Comparison of ENCODE assay signal across 28 cellular contexts in genomic region chr1:38697387-38697786, GRCh38.
"Had no signal": no experiment of that assay in that cellular context is flagged by ENCODE, and none has a peak within 500 bp of the region (broad histone marks: within the 10 kb centered on the region; RNA-seq: fewer than 3 reads in every experiment).

No MANE protein-coding gene starts in this region.

- H3K4me3 ChIP-seq: colonic mucosa, coronary artery, dorsolateral prefrontal cortex, esophagus squamous epithelium, gastrocnemius medialis, gastroesophageal sphincter, heart left ventricle, heart right ventricle had no signal

- H3K4me1 Mint-ChIP-seq: endodermal cell had no signal

- H3K4me1 ChIP-seq: colonic mucosa, esophagus squamous epithelium, foreskin keratinocyte, gastrocnemius medialis, gastroesophageal sphincter, heart left ventricle, heart right ventricle had no signal

- H3K27me3 ChIP-seq: colonic mucosa, foreskin keratinocyte had no signal

- ATAC-seq: effector memory CD8-positive, alpha-beta T cell; esophagus mucosa; foreskin keratinocyte; gastrocnemius medialis; gastroesophageal sphincter; heart left ventricle; heart right ventricle had no signal

- FAIRE-seq: colon, endometrium, endothelial cell of umbilical vein, frontal cortex had no signal

- DNase-seq: colonic mucosa; cortex of kidney; dermis blood vessel endothelial cell; dorsolateral prefrontal cortex; effector CD4-positive, alpha-beta T cell; effector CD8-positive, alpha-beta T cell; effector memory CD4-positive, alpha-beta T cell; effector memory CD8-positive, alpha-beta T cell; endodermal cell; erythroblast; esophagus squamous epithelium; foreskin fibroblast; foreskin keratinocyte; foreskin melanocyte; gastrocnemius medialis; glutamatergic neuron; head of caudate nucleus; heart left ventricle; heart right ventricle had no signal

- H3K27ac ChIP-seq: colonic mucosa, coronary artery, dorsolateral prefrontal cortex, epithelial cell of prostate, esophagus squamous epithelium, foreskin keratinocyte, gastrocnemius medialis, gastroesophageal sphincter, heart left ventricle, heart right ventricle had no signal

- H3K4me3 Mint-ChIP-seq: dendritic cell treated with granulocyte-macrophage colony-stimulating factor and Interleukin-4, amounts not matched to agents 40 ng/mL and 50 ng/mL, for 4 days; effector memory CD8-positive, alpha-beta T cell; endodermal cell had no signal

- H3K9me3 ChIP-seq: colonic mucosa, esophagus squamous epithelium, gastrocnemius medialis had no signal

- H3K27ac Mint-ChIP-seq: dendritic cell treated with granulocyte-macrophage colony-stimulating factor and Interleukin-4, amounts not matched to agents 40 ng/mL and 50 ng/mL, for 4 days; effector memory CD8-positive, alpha-beta T cell; endodermal cell had no signal

- H3K9me3 Mint-ChIP-seq: dendritic cell treated with granulocyte-macrophage colony-stimulating factor and Interleukin-4, amounts not matched to agents 40 ng/mL and 50 ng/mL, for 4 days; effector memory CD8-positive, alpha-beta T cell; endodermal cell had no signal

- H3K36me3 ChIP-seq: colonic mucosa, esophagus squamous epithelium, gastrocnemius medialis, gastroesophageal sphincter, heart left ventricle, heart right ventricle had no signal
